In the genomic region with DNA sequence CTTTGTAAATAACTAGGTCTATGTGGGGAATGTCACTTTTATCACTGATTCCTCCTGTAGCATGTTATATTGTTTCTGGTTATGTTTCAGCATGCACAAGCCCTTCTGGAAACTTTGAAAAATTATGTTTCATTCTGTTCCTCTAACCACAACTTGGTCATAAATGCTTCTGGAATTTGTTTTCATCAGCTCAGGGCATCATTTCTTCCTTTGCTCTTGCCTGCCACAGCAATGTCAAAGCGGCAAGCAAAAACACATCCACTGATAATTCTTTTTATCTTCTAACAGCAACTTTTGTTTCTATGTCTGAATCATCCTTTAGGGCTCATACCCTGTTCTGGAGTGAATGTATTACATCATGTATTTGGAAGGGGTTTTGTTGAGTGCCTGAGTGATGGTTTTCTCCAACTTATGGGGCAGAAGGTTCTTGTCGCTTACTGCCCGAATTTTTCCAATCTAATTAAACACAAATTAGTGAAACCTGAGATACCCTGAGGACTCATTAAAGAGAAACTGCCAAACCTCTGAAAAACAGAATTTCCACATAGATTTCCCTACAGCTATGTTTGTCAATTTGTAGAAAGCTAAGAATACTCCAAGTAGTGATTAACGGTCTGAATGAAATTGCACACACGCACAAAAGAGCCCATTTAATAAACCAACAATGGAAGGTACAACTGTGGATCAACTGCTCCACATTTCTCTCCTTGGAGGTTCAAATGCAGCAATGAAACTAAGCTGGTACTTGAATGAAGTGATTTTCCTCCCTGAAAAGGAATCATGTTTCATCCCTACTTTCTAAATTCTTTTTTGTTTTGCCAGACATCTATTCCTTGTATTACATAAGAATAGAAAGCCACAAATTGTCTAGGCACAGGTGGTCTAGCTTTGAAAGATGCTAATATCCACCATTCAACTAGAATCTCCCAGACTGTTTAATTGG, we compare ENCODE assay signal across 14 cellular contexts.
A peak's percentile ranks its signal among the peaks of the same experiment; 100 is the strongest.
DNase-seq lines count a peak whose midpoint lies in the region; ATAC-seq, FAIRE-seq and TF ChIP-seq lines count a peak whose summit lies in the region.
"Had no signal": no experiment of that assay in that cellular context is flagged by ENCODE, and none has a peak within 500 bp of the region (broad histone marks: within the 10 kb centered on the region; RNA-seq: fewer than 3 reads in every experiment).

No MANE protein-coding gene starts in this region.

- ATAC-seq in activated T-cell treated with anti-CD3 and anti-CD28 coated beads, Interleukin-2, amount 50 U/mL, for 4 hours = peak; percentile 80 to 81
- ATAC-seq in RWPE2 (ENCODE audit: low read depth) (peak; percentile 90), GM18907 (IDR thresholded peaks at IDR 0.05; ENCODE audit: unreplicated experiment) (no peak), GM21367 (IDR thresholded peaks at IDR 0.05; ENCODE audit: unreplicated experiment) (no peak)
- ATAC-seq: natural killer cell had no signal

- no peaks in the 10 kb centered on the region for H3K9me3 ChIP-seq in RWPE2 (ENCODE audit: severe bottlenecking)
- no peaks in the 10 kb centered on the region for H3K9me3 ChIP-seq in vagina

- peaks cover 29% of the 10 kb centered on the region for H3K4me1 ChIP-seq in RWPE2 (ENCODE audit: insufficient read depth, poor library complexity, severe bottlenecking)
- H3K4me1 ChIP-seq in vagina = peaks cover 16% of the 10 kb centered on the region

- peak overlapping the region; percentile 89 for H3K27ac ChIP-seq in RWPE2 (ENCODE audit: poor library complexity, severe bottlenecking)
- H3K27ac ChIP-seq in vagina = peak overlapping the region; percentile 62
- H3K27ac ChIP-seq: KMS-11 had no signal

- no peak overlapping the region for H3K4me3 ChIP-seq in RWPE2 (ENCODE audit: severe bottlenecking)
- H3K4me3 ChIP-seq in fibroblast of the aortic adventitia (ENCODE audit: low read depth, low read length) = no peak overlapping the region
- H3K4me3 ChIP-seq in vagina = no peak overlapping the region

- H3K4me1 Mint-ChIP-seq in activated T-cell treated with anti-CD3 and anti-CD28 coated beads, Interleukin-2, amount 50 U/mL, for 4 hours (ENCODE audit: low read depth) = peaks cover 4% of the 10 kb centered on the region
- H3K4me1 Mint-ChIP-seq: natural killer cell had no signal

- H3K27me3 ChIP-seq in RWPE2 (ENCODE audit: insufficient read depth, poor library complexity, severe bottlenecking) (no peaks in the 10 kb centered on the region), vagina (no peaks in the 10 kb centered on the region)

- DNase-seq in activated T-cell treated with anti-CD3 and anti-CD28 coated beads, Interleukin-2, amount 50 U/mL, for 4 hours = no peak
- no peak for DNase-seq in activated T-cell treated with anti-CD3 and anti-CD28 coated beads, Interleukin-2, amount 50 U/mL, for 48 hours
- DNase-seq in RWPE2 (ENCODE audit: low spot score) = no peak
- DNase-seq in fibroblast of the aortic adventitia (ENCODE audit: low read depth) = peak; percentile 97
- no peak for DNase-seq in vagina (ENCODE audit: extremely low spot score in 2 of 2)
- DNase-seq in GM12891 (ENCODE audit: insufficient read length, low spot score) = no peak
- DNase-seq: ACHN; activated CD4-positive, alpha-beta memory T cell treated with anti-CD3 and anti-CD28 coated beads for 36 hours; amniotic stem cell; islet precursor cell; natural killer cell had no signal

- no peaks in the 10 kb centered on the region for H3K9me3 Mint-ChIP-seq in activated T-cell treated with anti-CD3 and anti-CD28 coated beads, Interleukin-2, amount 50 U/mL, for 4 hours
- H3K9me3 Mint-ChIP-seq: activated CD4-positive, alpha-beta memory T cell treated with anti-CD3 and anti-CD28 coated beads for 36 hours had no signal

- no peak for TF ChIP-seq CTCF in RWPE2 (IDR thresholded peaks at IDR 0.05; ENCODE audit: poor library complexity, severe bottlenecking)
- no peak for TF ChIP-seq CTCF in fibroblast of the aortic adventitia (IDR thresholded peaks at IDR 0.05; ENCODE audit: insufficient read depth, low read length)
- TF ChIP-seq CTCF in vagina (IDR thresholded peaks at IDR 0.05) = no peak

- no peaks in the 10 kb centered on the region for H3K36me3 Mint-ChIP-seq in activated T-cell treated with anti-CD3 and anti-CD28 coated beads, Interleukin-2, amount 50 U/mL, for 4 hours (ENCODE audit: insufficient read depth)
- H3K36me3 Mint-ChIP-seq: activated CD4-positive, alpha-beta memory T cell treated with anti-CD3 and anti-CD28 coated beads for 36 hours; natural killer cell had no signal

- H3K4me3 Mint-ChIP-seq in activated T-cell treated with anti-CD3 and anti-CD28 coated beads, Interleukin-2, amount 50 U/mL, for 4 hours = no peak overlapping the region
- H3K4me3 Mint-ChIP-seq: activated CD4-positive, alpha-beta memory T cell treated with anti-CD3 and anti-CD28 coated beads for 36 hours; natural killer cell had no signal

- intact Hi-C loops in vagina (cut with DNase I) = no loop called here

- no peak for TF ChIP-seq POLR2A in vagina (IDR thresholded peaks at IDR 0.05)
- no peak for TF ChIP-seq POLR2A in GM12891 (IDR thresholded peaks at IDR 0.05; ENCODE audit: low read depth, low read length)

- FAIRE-seq in GM12891 (lab: Jason Lieb, UNC) = no peak

- H3K27me3 Mint-ChIP-seq in activated T-cell treated with anti-CD3 and anti-CD28 coated beads, Interleukin-2, amount 50 U/mL, for 4 hours (ENCODE audit: low read depth) = no peaks in the 10 kb centered on the region
- H3K27me3 Mint-ChIP-seq: activated CD4-positive, alpha-beta memory T cell treated with anti-CD3 and anti-CD28 coated beads for 36 hours had no signal

- H3K36me3 ChIP-seq in RWPE2 (ENCODE audit: low read depth) = no peaks in the 10 kb centered on the region
- no peaks in the 10 kb centered on the region for H3K36me3 ChIP-seq in vagina

TF ChIP-seq in GM12891, 5 proteins besides CTCF, POLR2A, EP300 and RAD21:
- TF ChIP-seq PAX5 (IDR thresholded peaks at IDR 0.05; ENCODE audit: insufficient read depth, low read length, severe bottlenecking) = no peak
- no peak for TF ChIP-seq POU2F2 (IDR thresholded peaks at IDR 0.05; ENCODE audit: low read depth, low read length)
- no peak for TF ChIP-seq POLR2AphosphoS5 (IDR thresholded peaks at IDR 0.05; ENCODE audit: low read depth, low read length)
- no peak for TF ChIP-seq TAF1 (IDR thresholded peaks at IDR 0.05; ENCODE audit: low read depth, low read length)
- no peak for TF ChIP-seq SPI1 (IDR thresholded peaks at IDR 0.05; ENCODE audit: low read depth, low read length)

Comparison
In these comparisons a context has a peak if more than half of its experiments do, and no peak if none do; other contexts are left out.
1. ATAC-seq: peak in activated T-cell treated with anti-CD3 and anti-CD28 coated beads, Interleukin-2, amount 50 U/mL, for 4 hours (2 of 2) and RWPE2 (single experiment); none in GM18907 (single experiment) and GM21367 (single experiment).